22 cellular contexts compared by ENCODE assay signal in the genomic region with DNA sequence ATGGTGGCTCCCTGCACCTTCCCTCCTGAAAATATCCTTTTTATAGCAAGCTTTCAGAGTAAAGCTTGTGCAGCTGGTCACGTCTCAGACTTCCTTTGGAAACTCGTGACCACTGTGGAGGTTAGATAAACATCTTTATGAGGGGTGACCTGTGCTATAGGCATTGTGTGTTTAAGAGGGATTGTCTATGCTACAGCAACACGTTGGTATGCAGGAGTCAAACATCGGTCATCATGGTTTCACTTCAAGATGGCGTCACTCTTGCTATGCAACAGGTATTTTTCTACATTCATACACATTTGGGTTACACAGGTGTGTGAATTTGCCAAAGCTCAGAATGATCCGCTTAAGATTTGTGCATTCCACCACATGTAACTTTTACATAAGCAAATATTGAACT. TPM values are rescaled to one million over a fixed set of nuclear protein-coding genes. Genes with fewer than 3 reads are reported as not detected.
A peak's percentile ranks its signal among the peaks of the same experiment; 100 is the strongest.
DNase-seq lines count a peak whose midpoint lies in the region; ATAC-seq, FAIRE-seq and TF ChIP-seq lines count a peak whose summit lies in the region.
"Had no signal": no experiment of that assay in that cellular context is flagged by ENCODE, and none has a peak within 500 bp of the region (broad histone marks: within the 10 kb centered on the region; RNA-seq: fewer than 3 reads in every experiment).

No MANE protein-coding gene starts in this region.

- TF ChIP-seq CTCF in foreskin fibroblast (IDR thresholded peaks at IDR 0.05; ENCODE audit: low read depth, low read length) (no peak), left lung (IDR thresholded peaks at IDR 0.05) (no peak)

- H3K4me3 ChIP-seq in foreskin fibroblast (ENCODE audit: low read depth in 1 of 2, low read length in 2 of 2), result no peak overlapping the region
- H3K4me3 ChIP-seq in left lung, result no peak overlapping the region
- H3K4me3 ChIP-seq: coronary artery, gastrocnemius medialis, SJCRH30, vagina had no signal

- no peaks in the 10 kb centered on the region for H3K9me3 ChIP-seq in left lung
- H3K9me3 ChIP-seq: gastrocnemius medialis, SJCRH30, vagina had no signal

- FAIRE-seq in RCC 7860 (lab: Jason Lieb, UNC), result no peak
- FAIRE-seq: G401.6, GM12891 had no signal

- no peaks in the 10 kb centered on the region for H3K27me3 ChIP-seq in left lung
- H3K27me3 ChIP-seq: gastrocnemius medialis, SJCRH30, vagina had no signal

- H3K4me1 ChIP-seq in left lung, result no peaks in the 10 kb centered on the region
- H3K4me1 ChIP-seq: vagina had no signal

- peak; percentile 82 for DNase-seq in HT-29 (ENCODE audit: low spot score)
- peak; percentile 54 for DNase-seq in RCC 7860 (ENCODE audit: low spot score)
- DNase-seq in foreskin fibroblast, result peak; percentile 33 to 38
- DNase-seq in renal cortical epithelial cell (ENCODE audit: low read depth), result peak; percentile 25
- no peak for DNase-seq in left lung
- DNase-seq in activated gamma-delta T cell treated with Interleukin-2 at 50 U/mL for 16 hours, result no peak
- DNase-seq: activated CD8-positive, alpha-beta T cell treated with anti-CD3 and anti-CD28 coated beads, Interleukin-2, amount 10 ng/mL, durations not matched to agents 7 days and 5 days; activated T-cell treated with anti-CD3 and anti-CD28 coated beads, Interleukin-2, amount 50 U/mL, for 48 hours; COR-L47; gastrocnemius medialis; left ventricle myocardium superior; NCI-H2029; NCI-H510A treated with DMSO at 0.1 percent for 48 hours; T-helper 2 cell had no signal

- no peak for ATAC-seq in GM18873 (IDR thresholded peaks at IDR 0.05; ENCODE audit: low FRiP score, unreplicated experiment)
- no peak for ATAC-seq in left lung
- ATAC-seq: activated CD8-positive, alpha-beta T cell treated with anti-CD3 and anti-CD28 coated beads, Interleukin-2, amount 10 ng/mL, durations not matched to agents 7 days and 5 days; activated naive CD4-positive, alpha-beta T cell treated with anti-CD3 and anti-CD28 coated beads, Interleukin-2, amount 50 U/mL, for 72 hours; gastrocnemius medialis; left ventricle myocardium superior had no signal

- H3K27ac ChIP-seq in left lung, result no peak overlapping the region
- H3K27ac ChIP-seq: coronary artery, gastrocnemius medialis, SJCRH30, vagina had no signal

- intact Hi-C loops in left lung (cut with DNase I), result no loop called here

- H3K36me3 ChIP-seq in left lung, result no peaks in the 10 kb centered on the region
- H3K36me3 ChIP-seq: gastrocnemius medialis, SJCRH30, vagina had no signal

RNA-seq across cellular contexts. Expression of a gene that starts 14.6 kb away (rescaled TPM):
- total RNA-seq in HT-29 (2014; rRNA removed; shearing (Covaris generic)), result 108 and 115 TPM in 2 replicates
- total RNA-seq in renal cortical epithelial cell, result 22.7 and 43.4 TPM in 2 replicates
- total RNA-seq in left lung, result 10 to 100 TPM; 65.5 to 67.6 TPM

RNA-seq across cellular contexts. Expression of a gene that starts 21.2 kb away (rescaled TPM):
- 2.1 TPM in 1 of 2 replicates, not detected in the other for total RNA-seq in HT-29 (2014; rRNA removed; shearing (Covaris generic))
- total RNA-seq in renal cortical epithelial cell (0.35 and 1.4 TPM in 2 replicates), left lung (1 to 10 TPM in 1 of 2 donors, under 1 TPM in 1; 0.45 to 3.8 TPM)
- total RNA-seq: osteoblast, SJCRH30 had no signal

Comparison
In these comparisons a context has a peak if more than half of its experiments do, and no peak if none do; other contexts are left out.
1. DNase-seq: peak in HT-29 (single experiment), RCC 7860 (single experiment), foreskin fibroblast (2 of 2) and renal cortical epithelial cell (single experiment); none in left lung (0 of 2) and activated gamma-delta T cell treated with Interleukin-2 at 50 U/mL for 16 hours (single experiment).